1 cellular context compared by ENCODE assay signal in genomic region chr13:91399189-91400093, GRCh38.
TF ChIP-seq lines count a peak whose summit lies in the region.

No MANE protein-coding gene starts in this region.

TF ChIP-seq in GM23338, 12 proteins besides CTCF, POLR2A, EP300 and RAD21:
- TF ChIP-seq STAT1 (IDR thresholded peaks at IDR 0.05; ENCODE audit: unreplicated experiment) (no peak), POLR2AphosphoS5 (IDR thresholded peaks at IDR 0.05; ENCODE audit: low read depth) (no peak), ZNF114 (CRISPR knock-in tag; IDR thresholded peaks at IDR 0.05) (no peak), EZH2 (IDR thresholded peaks at IDR 0.05; ENCODE audit: low read depth, unreplicated experiment) (no peak), NANOG (IDR thresholded peaks at IDR 0.05; ENCODE audit: borderline replicate concordance) (no peak), ZNF462 (CRISPR knock-in tag; IDR thresholded peaks at IDR 0.05) (no peak), JUNB (IDR thresholded peaks at IDR 0.05; ENCODE audit: unreplicated experiment) (no peak), CREB1 (CRISPR knock-in tag; IDR thresholded peaks at IDR 0.05; ENCODE audit: low read depth) (no peak), REST (IDR thresholded peaks at IDR 0.05; ENCODE audit: unreplicated experiment) (no peak), ZNF331 (CRISPR knock-in tag; IDR thresholded peaks at IDR 0.05; ENCODE audit: low read depth) (no peak)
TF ChIP-seq in GM23338: peak in this region for 0.
